8 cellular contexts compared by ENCODE assay signal in genomic region chrX:149962859-149963757, GRCh38. TPM values are rescaled to one million over a fixed set of nuclear protein-coding genes. Genes with fewer than 3 reads are reported as not detected.
DNase-seq lines count a peak whose midpoint lies in the region; ATAC-seq, FAIRE-seq and TF ChIP-seq lines count a peak whose summit lies in the region.

No MANE protein-coding gene starts in this region.

- FAIRE-seq in colon (lab: Jason Lieb, UNC) = peak; percentile 38

- H3K36me3 ChIP-seq in SJSA1 (no peaks in the 10 kb centered on the region), right lobe of liver (no peaks in the 10 kb centered on the region), thyroid gland (no peaks in the 10 kb centered on the region)

- DNase-seq in DMS 273 (lab: John Stamatoyannopoulos, UW; ENCODE audit: unreplicated experiment) (peak; percentile 85), KBM-7 (peak; percentile 55), SJSA1 (ENCODE audit: low read depth in 1 of 2, low spot score in 2 of 2) (peak; percentile 46 to 55), right lobe of liver (peak; percentile 51 to 58 (median 53)), thyroid gland (peak; percentile 37 to 49)

- in situ Hi-C loops in KBM-7 (cut with MboI; ENCODE audit: low pct_unique_long_range_greater_than_20kb, low sequenced_read_pairs) = loop anchor here (25.0 kb wide), 1 partner anchor 724 kb away; the partner anchor contains the start of gene MTMR1

- H3K27ac ChIP-seq in SJSA1 (no peak overlapping the region), right lobe of liver (no peak overlapping the region), thyroid gland (no peak overlapping the region)

- H3K27me3 ChIP-seq in SJSA1 (replicated peaks) (no peaks in the 10 kb centered on the region), right lobe of liver (no peaks in the 10 kb centered on the region), thyroid gland (no peaks in the 10 kb centered on the region)

- H3K4me3 ChIP-seq in SJSA1 = no peak overlapping the region
- no peak overlapping the region for H3K4me3 ChIP-seq in right lobe of liver
- no peak overlapping the region for H3K4me3 ChIP-seq in thyroid gland (replicated peaks in 1 of 3)

- ATAC-seq in GM19023 (IDR thresholded peaks at IDR 0.05; ENCODE audit: unreplicated experiment) (peak; percentile 84), right lobe of liver (peak; percentile 91 to 100 (median 100)), GM21515 (IDR thresholded peaks at IDR 0.05; ENCODE audit: unreplicated experiment) (no peak)

- H3K9me3 ChIP-seq in SJSA1 (replicated peaks) (no peaks in the 10 kb centered on the region), right lobe of liver (no peaks in the 10 kb centered on the region), thyroid gland (no peaks in the 10 kb centered on the region)

- intact Hi-C loops in right lobe of liver (cut with DNase I) (no loop called here), thyroid gland (cut with DNase I) (no loop called here)

- WGBS in right lobe of liver (ENCODE audit: insufficient coverage, low coverage, low lambda C conversion rate, missing lambda C conversion rate) = 26% methylated on average over 8 of the region's 9 CpGs
- 32 to 57% methylated on average over 6 to 9 of the region's 9 CpGs for WGBS in thyroid gland, 2 donors

- TF ChIP-seq CTCF in right lobe of liver (IDR thresholded peaks at IDR 0.05) (peak; percentile 77 to 81 (median 80)), thyroid gland (IDR thresholded peaks at IDR 0.05) (peak in 4 of 6 experiments; percentile 34 to 51 (median 48))

- peaks cover 5% of the 10 kb centered on the region for H3K4me1 ChIP-seq in SJSA1 (replicated peaks)
- H3K4me1 ChIP-seq in right lobe of liver = no peaks in the 10 kb centered on the region
- no peaks in the 10 kb centered on the region for H3K4me1 ChIP-seq in thyroid gland

- TF ChIP-seq POLR2A in right lobe of liver (IDR thresholded peaks at IDR 0.05) = no peak
- no peak for TF ChIP-seq POLR2A in thyroid gland (IDR thresholded peaks at IDR 0.05)

RNA-seq across cellular contexts. Expression of gene EOLA2, which starts 24.8 kb away (rescaled TPM):
- 23.6 and 31.3 TPM in 2 replicates for total RNA-seq in SJSA1 (2014; rRNA removed; shearing (Covaris generic))
- total RNA-seq in right lobe of liver (10 to 100 TPM; 13.8 to 26.9 (median 16.7) TPM), thyroid gland (10 to 100 TPM; 21.2 to 28.2 (median 25.9) TPM)

RNA-seq across cellular contexts. Expression of gene HSFX4, which starts 33.7 kb away (rescaled TPM):
- not detected in 2 replicates for total RNA-seq in SJSA1 (2014; rRNA removed; shearing (Covaris generic))
- total RNA-seq in right lobe of liver (not detected), thyroid gland (not detected)
